20 cellular contexts compared by ENCODE assay signal in the genomic region with DNA sequence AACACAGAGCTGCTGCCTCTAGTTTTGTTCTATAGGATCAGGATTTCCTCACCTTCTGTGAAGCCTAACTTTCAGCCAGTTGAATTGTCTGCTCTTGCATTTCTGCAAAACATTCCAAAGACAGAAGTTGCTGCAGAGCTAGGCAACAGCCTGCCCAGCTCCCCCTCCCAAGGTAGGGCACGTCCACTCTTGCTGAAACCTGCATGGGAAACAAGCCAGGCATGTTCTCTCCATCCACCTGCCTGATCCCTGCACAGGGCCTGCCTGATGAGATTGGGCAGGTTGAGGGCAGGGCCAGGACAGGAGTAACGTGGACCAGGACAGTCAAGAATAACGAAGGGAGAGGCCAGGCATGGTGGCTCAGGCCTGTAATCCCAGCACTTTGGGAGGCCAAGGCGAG. TPM values are rescaled to one million over a fixed set of nuclear protein-coding genes. Genes with fewer than 3 reads are reported as not detected.
A peak's percentile ranks its signal among the peaks of the same experiment; 100 is the strongest.
DNase-seq lines count a peak whose midpoint lies in the region; TF ChIP-seq lines count a peak whose summit lies in the region.
"Had no signal": no experiment of that assay in that cellular context is flagged by ENCODE, and none has a peak within 500 bp of the region (broad histone marks: within the 10 kb centered on the region; RNA-seq: fewer than 3 reads in every experiment).

No MANE protein-coding gene starts in this region.

- DNase-seq in NCI-H2171 treated with DMSO at 0.1 percent for 48 hours (lab: John Stamatoyannopoulos, UW) (peak; percentile 47), NCI-H2171 (lab: John Stamatoyannopoulos, UW) (no peak), MCF 10A (ENCODE audit: unreplicated experiment) (peak; percentile 67), prostate gland (ENCODE audit: low spot score) (peak; percentile 72), HCEC 1CT (no peak), cardiac septum (ENCODE audit: low spot score) (no peak), GM10266 (ENCODE audit: extremely low spot score) (no peak)
- DNase-seq: 8988T, GM23248, MM.1S, NCI-H1048, NCI-H1417 treated with DMSO at 0.1 percent for 48 hours, NCI-H187, NCI-H226, NCI-H524 treated with DMSO at 0.1 percent for 48 hours, NCI-H82, SHP77 had no signal

- CTCF ChIA-PET in MCF 10A (lab: Yijun Ruan, JAX) = interaction anchor here (0.6 to 2.1 kb wide), 11 partner anchors 13 to 172 kb away, joined by 3 to 26 read pairs (median 4); no protein-coding TSS in a partner anchor

- no TSS peak for BruUV-seq in MCF 10A (replicated peaks; lab: Mats Ljungman, UMichigan)

- WGBS in esophagus, 2 donors = 60 to 73% methylated on average over 4 of the region's 4 CpGs
- 67% methylated on average over 4 of the region's 4 CpGs for WGBS in prostate gland

- H3K36me3 ChIP-seq in esophagus (ENCODE audit: control insufficient read depth in 2 of 2, insufficient read depth in 2 of 2, low read length in 1 of 2) (peaks cover 0 to 6% of the 10 kb centered on the region in 2 donors), prostate gland (no peaks in the 10 kb centered on the region)

- no peak for TF ChIP-seq POLR2A in prostate gland (IDR thresholded peaks at IDR 0.05)

- H3K9me3 Mint-ChIP-seq in MCF 10A (ENCODE audit: unreplicated experiment) = no peaks in the 10 kb centered on the region

- peaks cover 15% of the 10 kb centered on the region for H3K36me3 Mint-ChIP-seq in MCF 10A (ENCODE audit: insufficient read depth, unreplicated experiment)

- intact Hi-C loops in MCF 10A (cut with micrococcal nuclease) = no loop called here
- intact Hi-C loops in prostate gland (cut with DNase I) = no loop called here
- intact Hi-C loops in cardiac septum (cut with DNase I) = no loop called here

- H3K27ac Mint-ChIP-seq in MCF 10A (ENCODE audit: low read depth, unreplicated experiment) = peak overlapping the region; percentile 61

- H3K9me3 ChIP-seq in esophagus (ENCODE audit: control insufficient read depth in 2 of 2, insufficient read depth in 1 of 2, low read depth in 1 of 2, low read length in 1 of 2) (no peaks in the 10 kb centered on the region), prostate gland (no peaks in the 10 kb centered on the region)

- H3K4me1 ChIP-seq in esophagus (ENCODE audit: control insufficient read depth in 2 of 2, insufficient read depth in 2 of 2, low read length in 1 of 2) = peaks cover 3 to 12% of the 10 kb centered on the region in 2 donors
- H3K4me1 ChIP-seq in prostate gland (replicated peaks) = peaks cover 2% of the 10 kb centered on the region

- H3K4me3 ChIP-seq in esophagus (ENCODE audit: low read depth in 1 of 2, low read length in 2 of 2) = no peak overlapping the region
- H3K4me3 ChIP-seq in prostate gland = no peak overlapping the region
- H3K4me3 ChIP-seq: GM23248, K562 had no signal

- H3K4me1 Mint-ChIP-seq in MCF 10A (ENCODE audit: insufficient read depth, unreplicated experiment) = peaks cover 6% of the 10 kb centered on the region

- no peak for TF ChIP-seq CTCF in MCF 10A (IDR thresholded peaks at IDR 0.05; ENCODE audit: unreplicated experiment)
- no peak for TF ChIP-seq CTCF in prostate gland (IDR thresholded peaks at IDR 0.05)
- no peak for TF ChIP-seq CTCF in GM10266 (IDR thresholded peaks at IDR 0.05; ENCODE audit: control insufficient read depth, insufficient read depth, low read depth, missing control alignments)

- H3K27me3 ChIP-seq in esophagus (ENCODE audit: control insufficient read depth in 1 of 2, insufficient read depth in 2 of 2, low read length in 2 of 2) (no peaks in the 10 kb centered on the region), prostate gland (replicated peaks; ENCODE audit: insufficient read depth) (no peaks in the 10 kb centered on the region)

- H3K27me3 Mint-ChIP-seq in MCF 10A (ENCODE audit: insufficient read depth, unreplicated experiment) = no peaks in the 10 kb centered on the region

- H3K27ac ChIP-seq in esophagus (ENCODE audit: low read depth in 2 of 2, low read length in 1 of 2) (peak overlapping the region; percentile 62 to 79), prostate gland (no peak overlapping the region)
- H3K27ac ChIP-seq: C4-2B, GM23248 had no signal

- no peak overlapping the region for H3K4me3 Mint-ChIP-seq in MCF 10A (ENCODE audit: unreplicated experiment)

- POLR2A ChIA-PET in MCF 10A (lab: Yijun Ruan, JAX) = interaction anchor here (0.7 to 12.1 kb wide), 20 partner anchors 14 to 269 kb away, joined by 3 to 354 read pairs (median 4); no protein-coding TSS in a partner anchor

RNA-seq across cellular contexts. Expression of gene NAA20, which starts 58.9 kb away (rescaled TPM):
- 109 and 126 TPM in 2 replicates for total RNA-seq in MCF 10A (2022)
- 100 to 1,000 TPM; 186 to 388 TPM for polyA plus RNA-seq in esophagus
- 10 to 100 TPM; 33.9 to 48.5 TPM for total RNA-seq in prostate gland
- 63.4 TPM for total RNA-seq in cardiac septum

Comparison
In these comparisons a context has a peak if more than half of its experiments do, and no peak if none do; other contexts are left out.
1. DNase-seq: peak in NCI-H2171 treated with DMSO at 0.1 percent for 48 hours (single experiment), MCF 10A (single experiment) and prostate gland (single experiment); none in NCI-H2171 (single experiment), HCEC 1CT (single experiment), cardiac septum (single experiment) and GM10266 (single experiment).
2. H3K27ac ChIP-seq: peak in esophagus (2 of 2); none in prostate gland (0 of 2).